1 cellular context compared by ENCODE assay signal in the genomic region with DNA sequence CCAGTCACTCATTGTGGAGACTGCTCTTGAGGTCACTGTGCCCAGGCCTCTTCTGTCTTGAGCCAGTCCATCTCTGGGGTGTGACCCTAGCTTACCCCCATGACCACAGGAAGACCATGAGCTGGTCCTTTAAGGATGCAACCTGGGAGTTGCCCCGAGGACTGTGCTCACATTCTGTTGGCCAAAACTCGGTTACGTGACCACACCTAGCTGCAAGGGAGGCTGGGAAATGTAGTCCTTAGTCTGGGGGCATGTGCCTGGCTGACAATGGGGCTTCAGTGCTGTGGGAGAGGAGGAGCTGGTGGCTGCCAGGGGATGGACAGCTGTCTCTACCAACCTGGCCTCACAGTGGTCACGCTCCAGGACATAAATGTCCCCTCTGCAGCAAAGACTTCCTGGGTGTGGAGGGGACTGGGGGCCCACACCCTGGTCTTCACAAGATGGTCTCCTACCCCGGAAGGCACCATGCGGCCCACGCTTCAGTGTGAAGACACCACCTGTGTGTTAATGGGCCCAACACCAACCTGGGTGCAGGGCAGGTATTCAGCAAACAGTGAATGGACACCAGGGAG.
TF ChIP-seq lines count a peak whose summit lies in the region.

No MANE protein-coding gene starts in this region.

TF ChIP-seq in HepG2, 621 proteins besides CTCF, POLR2A, EP300 and RAD21 (continued from another document):
- TF ChIP-seq RCOR2 (CRISPR knock-in tag; IDR thresholded peaks at IDR 0.05) (no peak), NFYC (CRISPR knock-in tag; IDR thresholded peaks at IDR 0.05) (peak; percentile 67)
